In genomic region chr6:109009761-109010612, GRCh38 we compare ENCODE assay signal across 8 cellular contexts.
DNase-seq lines count a peak whose midpoint lies in the region; ATAC-seq and TF ChIP-seq lines count a peak whose summit lies in the region.

No MANE protein-coding gene starts in this region.

- peaks cover 38% of the 10 kb centered on the region for H3K79me2 ChIP-seq in Loucy (ENCODE audit: insufficient read depth, low read length)

- H3K4me3 ChIP-seq in Loucy (ENCODE audit: low read length, poor library complexity, severe bottlenecking): peak overlapping the region; percentile 97
- peak overlapping the region; percentile 93 to 96 for H3K4me3 ChIP-seq in mucosa of rectum (ENCODE audit: low read length in 2 of 2)

- peak overlapping the region; percentile 96 for H3K27ac ChIP-seq in mucosa of rectum (ENCODE audit: low read depth in 2 of 2, low read length in 2 of 2)

- intact Hi-C loops in dendritic cell treated with granulocyte-macrophage colony-stimulating factor and Interleukin-4, amounts not matched to agents 40 ng/mL and 50 ng/mL, for 4 days (cut with micrococcal nuclease): loop anchor here (10.0 kb wide), 1 partner anchor 45 kb away; no protein-coding TSS in a partner anchor

- H3K9me3 ChIP-seq in Loucy (ENCODE audit: insufficient read depth, low read depth, low read length) (no peaks in the 10 kb centered on the region), mucosa of rectum (ENCODE audit: control insufficient read depth in 2 of 2, low read length in 2 of 2) (no peaks in the 10 kb centered on the region)

- H3K4me3 Mint-ChIP-seq in activated T-cell treated with anti-CD3 and anti-CD28 coated beads, Interleukin-2, amount 50 U/mL, for 72 hours: peak overlapping the region; percentile 91 to 99
- peak overlapping the region; percentile 92 for H3K4me3 Mint-ChIP-seq in dendritic cell treated with granulocyte-macrophage colony-stimulating factor and Interleukin-4, amounts not matched to agents 40 ng/mL and 50 ng/mL, for 4 days

- H3K36me3 ChIP-seq in Loucy (ENCODE audit: insufficient read depth, low read length): no peaks in the 10 kb centered on the region
- H3K36me3 ChIP-seq in mucosa of rectum (ENCODE audit: control insufficient read depth in 2 of 2, insufficient read depth in 2 of 2, low read length in 2 of 2): no peaks in the 10 kb centered on the region

- H3K27me3 Mint-ChIP-seq in activated T-cell treated with anti-CD3 and anti-CD28 coated beads, Interleukin-2, amount 50 U/mL, for 72 hours (ENCODE audit: low read depth): no peaks in the 10 kb centered on the region
- H3K27me3 Mint-ChIP-seq in dendritic cell treated with granulocyte-macrophage colony-stimulating factor and Interleukin-4, amounts not matched to agents 40 ng/mL and 50 ng/mL, for 4 days: no peaks in the 10 kb centered on the region

- no peaks in the 10 kb centered on the region for H4K20me1 ChIP-seq in Loucy (ENCODE audit: insufficient read depth, low read length, poor library complexity, severe bottlenecking)

- peak overlapping the region; percentile 56 for H2AFZ ChIP-seq in Loucy (ENCODE audit: low read length)

- ATAC-seq in activated T-cell treated with anti-CD3 and anti-CD28 coated beads, Interleukin-2, amount 50 U/mL, for 72 hours (replicated peaks in 1 of 2): peak in 1 of 2 donors; percentile 7

- peak overlapping the region; percentile 75 for H3K4me2 ChIP-seq in Loucy (ENCODE audit: low read depth, low read length, poor library complexity, severe bottlenecking)

- H3K27ac Mint-ChIP-seq in activated T-cell treated with anti-CD3 and anti-CD28 coated beads, Interleukin-2, amount 50 U/mL, for 72 hours: peak overlapping the region; percentile 99
- H3K27ac Mint-ChIP-seq in dendritic cell treated with granulocyte-macrophage colony-stimulating factor and Interleukin-4, amounts not matched to agents 40 ng/mL and 50 ng/mL, for 4 days: peak overlapping the region; percentile 92

- H3F3A ChIP-seq in Loucy (ENCODE audit: low read depth): no peaks in the 10 kb centered on the region

- peaks cover 69% of the 10 kb centered on the region for H3K4me1 Mint-ChIP-seq in activated T-cell treated with anti-CD3 and anti-CD28 coated beads, Interleukin-2, amount 50 U/mL, for 72 hours (ENCODE audit: low read depth)
- H3K4me1 Mint-ChIP-seq in dendritic cell treated with granulocyte-macrophage colony-stimulating factor and Interleukin-4, amounts not matched to agents 40 ng/mL and 50 ng/mL, for 4 days (ENCODE audit: low read depth): peaks cover 40% of the 10 kb centered on the region

- TF ChIP-seq CTCF in Loucy (conservative IDR thresholded peaks at IDR 0.05; ENCODE audit: low read length): no peak

- peak overlapping the region; percentile 99 for H3K9ac ChIP-seq in Loucy (ENCODE audit: low read depth, low read length, poor library complexity, severe bottlenecking)
- peak overlapping the region; percentile 96 to 97 for H3K9ac ChIP-seq in mucosa of rectum (ENCODE audit: low read depth in 1 of 2, low read length in 2 of 2)

- H3K27me3 ChIP-seq in Loucy (ENCODE audit: insufficient read depth, low read length, poor library complexity, severe bottlenecking) (peaks cover 3% of the 10 kb centered on the region), mucosa of rectum (ENCODE audit: control insufficient read depth in 2 of 2, insufficient read depth in 2 of 2, low read length in 2 of 2) (no peaks in the 10 kb centered on the region)

- no peaks in the 10 kb centered on the region for H3K9me2 ChIP-seq in Loucy (replicated peaks; ENCODE audit: low read depth, low read length)

- peaks cover 44% of the 10 kb centered on the region for H3K4me1 ChIP-seq in Loucy (ENCODE audit: insufficient read depth, low read length, poor library complexity, severe bottlenecking)
- H3K4me1 ChIP-seq in mucosa of rectum (ENCODE audit: control insufficient read depth in 2 of 2, insufficient read depth in 2 of 2, low read length in 2 of 2): peaks cover 15 to 20% of the 10 kb centered on the region in 2 donors

- DNase-seq in activated T-cell treated with anti-CD3 and anti-CD28 coated beads, Interleukin-2, amount 50 U/mL, for 72 hours: no peak
- no peak for DNase-seq in activated T-cell treated with anti-CD3 and anti-CD28 coated beads for 4 hours
- no peak for DNase-seq in NCI-H524 (lab: John Stamatoyannopoulos, UW)
- DNase-seq in RPMI8226: no peak
- DNase-seq in NCI-H2107 (lab: John Stamatoyannopoulos, UW): no peak

- no peaks in the 10 kb centered on the region for H3K9me3 Mint-ChIP-seq in activated T-cell treated with anti-CD3 and anti-CD28 coated beads, Interleukin-2, amount 50 U/mL, for 72 hours
- no peaks in the 10 kb centered on the region for H3K9me3 Mint-ChIP-seq in dendritic cell treated with granulocyte-macrophage colony-stimulating factor and Interleukin-4, amounts not matched to agents 40 ng/mL and 50 ng/mL, for 4 days

- peaks cover 2 to 6% of the 10 kb centered on the region in 2 donors for H3K36me3 Mint-ChIP-seq in activated T-cell treated with anti-CD3 and anti-CD28 coated beads, Interleukin-2, amount 50 U/mL, for 72 hours (ENCODE audit: insufficient read depth in 2 of 2)
- no peaks in the 10 kb centered on the region for H3K36me3 Mint-ChIP-seq in dendritic cell treated with granulocyte-macrophage colony-stimulating factor and Interleukin-4, amounts not matched to agents 40 ng/mL and 50 ng/mL, for 4 days (ENCODE audit: low read depth)
